ENCODE assay signal across 4 cellular contexts in the genomic region with DNA sequence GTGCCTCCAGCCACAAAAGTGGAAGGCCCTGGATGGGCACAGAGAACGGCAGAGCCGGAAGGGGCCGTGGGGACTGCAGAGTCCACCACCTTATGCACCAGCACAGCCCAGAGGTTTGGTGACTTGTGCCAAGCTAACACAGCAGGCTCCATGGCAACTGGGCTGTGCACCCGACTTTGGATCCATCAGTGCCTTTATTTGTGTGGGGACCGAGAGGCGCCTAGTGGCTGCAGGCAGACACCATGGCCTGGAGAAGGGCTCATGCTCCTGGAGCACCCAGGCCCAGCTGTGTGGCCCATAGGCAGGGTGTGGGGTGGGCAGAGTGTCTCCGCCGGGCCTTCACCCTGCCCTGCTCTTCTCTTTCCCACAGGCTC.
TF ChIP-seq lines count a peak whose summit lies in the region.

No MANE protein-coding gene starts in this region.

TF ChIP-seq in SK-N-SH, 30 proteins besides CTCF, POLR2A, EP300 and RAD21 (continues in another document):
- TF ChIP-seq REST (IDR thresholded peaks at IDR 0.05; ENCODE audit: low read depth, low read length) (no peak), ZBTB33 (IDR thresholded peaks at IDR 0.05; ENCODE audit: borderline replicate concordance, low read depth) (no peak), EZH2phosphoT487 (IDR thresholded peaks at IDR 0.05; ENCODE audit: borderline replicate concordance, low read depth) (no peak), SMC3 (IDR thresholded peaks at IDR 0.05; ENCODE audit: low read depth, low read length) (no peak), TEAD4 (IDR thresholded peaks at IDR 0.05; ENCODE audit: borderline replicate concordance, insufficient read depth) (no peak)

TF ChIP-seq in SK-N-SH treated with all-trans-retinoic acid at 6 μM for 48 hours, 23 proteins besides CTCF, POLR2A, EP300 and RAD21 (continues in another document):
- no peak for TF ChIP-seq OSR1 (CRISPR knock-in tag; IDR thresholded peaks at IDR 0.05)
- TF ChIP-seq BACH2 (CRISPR knock-in tag; IDR thresholded peaks at IDR 0.05; ENCODE audit: borderline replicate concordance) = no peak
- no peak for TF ChIP-seq ISL1 (CRISPR knock-in tag; IDR thresholded peaks at IDR 0.05)
- no peak for TF ChIP-seq ZNF565 (CRISPR knock-in tag; conservative IDR thresholded peaks at IDR 0.05; ENCODE audit: low read depth)
- TF ChIP-seq ARNTL (CRISPR knock-in tag; IDR thresholded peaks at IDR 0.05; ENCODE audit: borderline replicate concordance, low read depth) = no peak
- TF ChIP-seq ZFP30 (CRISPR knock-in tag; IDR thresholded peaks at IDR 0.05) = no peak
- TF ChIP-seq POU6F1 (CRISPR knock-in tag; IDR thresholded peaks at IDR 0.05; ENCODE audit: borderline replicate concordance, low read depth) = no peak
- TF ChIP-seq ZC3H10 (CRISPR knock-in tag; IDR thresholded peaks at IDR 0.05) = no peak
- TF ChIP-seq TSHZ2 (CRISPR knock-in tag; IDR thresholded peaks at IDR 0.05) = no peak
- TF ChIP-seq GLIS3 (CRISPR knock-in tag; IDR thresholded peaks at IDR 0.05) = no peak
- TF ChIP-seq CSDC2 (CRISPR knock-in tag; IDR thresholded peaks at IDR 0.05) = no peak
- no peak for TF ChIP-seq ZFP3 (CRISPR knock-in tag; IDR thresholded peaks at IDR 0.05)
- no peak for TF ChIP-seq CREB5 (CRISPR knock-in tag; IDR thresholded peaks at IDR 0.05; ENCODE audit: low read depth)

TF ChIP-seq in GM12891, 5 proteins besides CTCF, POLR2A, EP300 and RAD21:
- TF ChIP-seq POLR2AphosphoS5 (IDR thresholded peaks at IDR 0.05; ENCODE audit: low read depth, low read length) = 0 out of 2 replicates have a peak, but pooled peaks have one; percentile 24
- no peak for TF ChIP-seq POU2F2 (IDR thresholded peaks at IDR 0.05; ENCODE audit: low read depth, low read length)

TF ChIP-seq in K562, 482 proteins besides CTCF, POLR2A, EP300 and RAD21:
- TF ChIP-seq POLR2G (IDR thresholded peaks at IDR 0.05; ENCODE audit: low read depth, low read length) (peak; percentile 6; the same call in 1 of the 2 replicates), KHSRP (IDR thresholded peaks at IDR 0.05) (no peak)
- TF ChIP-seq, protein P1, sequence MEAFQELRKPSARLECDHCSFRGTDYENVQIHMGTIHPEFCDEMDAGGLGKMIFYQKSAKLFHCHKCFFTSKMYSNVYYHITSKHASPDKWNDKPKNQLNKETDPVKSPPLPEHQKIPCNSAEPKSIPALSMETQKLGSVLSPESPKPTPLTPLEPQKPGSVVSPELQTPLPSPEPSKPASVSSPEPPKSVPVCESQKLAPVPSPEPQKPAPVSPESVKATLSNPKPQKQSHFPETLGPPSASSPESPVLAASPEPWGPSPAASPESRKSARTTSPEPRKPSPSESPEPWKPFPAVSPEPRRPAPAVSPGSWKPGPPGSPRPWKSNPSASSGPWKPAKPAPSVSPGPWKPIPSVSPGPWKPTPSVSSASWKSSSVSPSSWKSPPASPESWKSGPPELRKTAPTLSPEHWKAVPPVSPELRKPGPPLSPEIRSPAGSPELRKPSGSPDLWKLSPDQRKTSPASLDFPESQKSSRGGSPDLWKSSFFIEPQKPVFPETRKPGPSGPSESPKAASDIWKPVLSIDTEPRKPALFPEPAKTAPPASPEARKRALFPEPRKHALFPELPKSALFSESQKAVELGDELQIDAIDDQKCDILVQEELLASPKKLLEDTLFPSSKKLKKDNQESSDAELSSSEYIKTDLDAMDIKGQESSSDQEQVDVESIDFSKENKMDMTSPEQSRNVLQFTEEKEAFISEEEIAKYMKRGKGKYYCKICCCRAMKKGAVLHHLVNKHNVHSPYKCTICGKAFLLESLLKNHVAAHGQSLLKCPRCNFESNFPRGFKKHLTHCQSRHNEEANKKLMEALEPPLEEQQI (IDR thresholded peaks at IDR 0.05) = no peak
TF ChIP-seq in K562: peak in this region for 1.
